1 cellular context compared by ENCODE assay signal in the genomic region with DNA sequence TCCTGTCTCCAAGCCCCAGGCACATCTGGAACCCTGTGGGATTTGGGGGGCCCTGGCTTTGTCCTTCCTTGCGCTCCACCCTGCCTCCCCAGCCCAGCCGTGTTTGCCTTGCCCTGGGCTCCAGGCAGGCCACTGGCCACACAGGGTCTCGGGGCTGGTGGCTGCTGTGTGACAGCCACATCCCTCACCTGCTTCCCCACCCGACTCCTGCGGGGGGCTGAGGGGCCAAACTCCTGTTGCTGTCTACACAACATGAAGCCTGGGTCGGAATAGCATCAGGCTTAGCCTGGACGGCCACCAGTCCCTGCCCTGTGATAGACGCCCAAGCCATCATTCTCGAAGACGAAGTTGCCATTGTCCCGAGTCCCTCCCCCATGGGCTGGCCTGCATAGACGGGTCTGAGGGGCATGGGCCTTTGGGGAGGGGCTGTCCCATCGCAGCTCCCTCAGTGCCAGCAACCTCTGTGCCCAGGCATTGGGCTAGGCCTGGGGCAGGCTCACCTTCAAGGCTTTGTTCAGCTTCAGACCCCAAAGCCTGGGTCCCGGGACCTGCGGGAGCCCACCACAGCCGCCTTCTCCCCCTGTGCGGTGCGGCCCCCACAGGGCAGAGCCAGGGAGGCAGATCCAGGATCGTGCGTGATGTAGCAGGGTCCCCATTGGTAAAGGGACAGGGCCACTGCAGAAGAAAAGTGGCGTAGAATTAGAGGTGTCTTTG.
TF ChIP-seq lines count a peak whose summit lies in the region.

No MANE protein-coding gene starts in this region.

TF ChIP-seq in GM23338, 12 proteins besides CTCF, POLR2A, EP300 and RAD21 (continued from another document):
- TF ChIP-seq, protein P1, sequence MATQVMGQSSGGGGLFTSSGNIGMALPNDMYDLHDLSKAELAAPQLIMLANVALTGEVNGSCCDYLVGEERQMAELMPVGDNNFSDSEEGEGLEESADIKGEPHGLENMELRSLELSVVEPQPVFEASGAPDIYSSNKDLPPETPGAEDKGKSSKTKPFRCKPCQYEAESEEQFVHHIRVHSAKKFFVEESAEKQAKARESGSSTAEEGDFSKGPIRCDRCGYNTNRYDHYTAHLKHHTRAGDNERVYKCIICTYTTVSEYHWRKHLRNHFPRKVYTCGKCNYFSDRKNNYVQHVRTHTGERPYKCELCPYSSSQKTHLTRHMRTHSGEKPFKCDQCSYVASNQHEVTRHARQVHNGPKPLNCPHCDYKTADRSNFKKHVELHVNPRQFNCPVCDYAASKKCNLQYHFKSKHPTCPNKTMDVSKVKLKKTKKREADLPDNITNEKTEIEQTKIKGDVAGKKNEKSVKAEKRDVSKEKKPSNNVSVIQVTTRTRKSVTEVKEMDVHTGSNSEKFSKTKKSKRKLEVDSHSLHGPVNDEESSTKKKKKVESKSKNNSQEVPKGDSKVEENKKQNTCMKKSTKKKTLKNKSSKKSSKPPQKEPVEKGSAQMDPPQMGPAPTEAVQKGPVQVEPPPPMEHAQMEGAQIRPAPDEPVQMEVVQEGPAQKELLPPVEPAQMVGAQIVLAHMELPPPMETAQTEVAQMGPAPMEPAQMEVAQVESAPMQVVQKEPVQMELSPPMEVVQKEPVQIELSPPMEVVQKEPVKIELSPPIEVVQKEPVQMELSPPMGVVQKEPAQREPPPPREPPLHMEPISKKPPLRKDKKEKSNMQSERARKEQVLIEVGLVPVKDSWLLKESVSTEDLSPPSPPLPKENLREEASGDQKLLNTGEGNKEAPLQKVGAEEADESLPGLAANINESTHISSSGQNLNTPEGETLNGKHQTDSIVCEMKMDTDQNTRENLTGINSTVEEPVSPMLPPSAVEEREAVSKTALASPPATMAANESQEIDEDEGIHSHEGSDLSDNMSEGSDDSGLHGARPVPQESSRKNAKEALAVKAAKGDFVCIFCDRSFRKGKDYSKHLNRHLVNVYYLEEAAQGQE (IDR thresholded peaks at IDR 0.05; ENCODE audit: unreplicated experiment), result no peak
- no peak for TF ChIP-seq POLR2AphosphoS5 (IDR thresholded peaks at IDR 0.05; ENCODE audit: low read depth)
- TF ChIP-seq, protein P2, sequence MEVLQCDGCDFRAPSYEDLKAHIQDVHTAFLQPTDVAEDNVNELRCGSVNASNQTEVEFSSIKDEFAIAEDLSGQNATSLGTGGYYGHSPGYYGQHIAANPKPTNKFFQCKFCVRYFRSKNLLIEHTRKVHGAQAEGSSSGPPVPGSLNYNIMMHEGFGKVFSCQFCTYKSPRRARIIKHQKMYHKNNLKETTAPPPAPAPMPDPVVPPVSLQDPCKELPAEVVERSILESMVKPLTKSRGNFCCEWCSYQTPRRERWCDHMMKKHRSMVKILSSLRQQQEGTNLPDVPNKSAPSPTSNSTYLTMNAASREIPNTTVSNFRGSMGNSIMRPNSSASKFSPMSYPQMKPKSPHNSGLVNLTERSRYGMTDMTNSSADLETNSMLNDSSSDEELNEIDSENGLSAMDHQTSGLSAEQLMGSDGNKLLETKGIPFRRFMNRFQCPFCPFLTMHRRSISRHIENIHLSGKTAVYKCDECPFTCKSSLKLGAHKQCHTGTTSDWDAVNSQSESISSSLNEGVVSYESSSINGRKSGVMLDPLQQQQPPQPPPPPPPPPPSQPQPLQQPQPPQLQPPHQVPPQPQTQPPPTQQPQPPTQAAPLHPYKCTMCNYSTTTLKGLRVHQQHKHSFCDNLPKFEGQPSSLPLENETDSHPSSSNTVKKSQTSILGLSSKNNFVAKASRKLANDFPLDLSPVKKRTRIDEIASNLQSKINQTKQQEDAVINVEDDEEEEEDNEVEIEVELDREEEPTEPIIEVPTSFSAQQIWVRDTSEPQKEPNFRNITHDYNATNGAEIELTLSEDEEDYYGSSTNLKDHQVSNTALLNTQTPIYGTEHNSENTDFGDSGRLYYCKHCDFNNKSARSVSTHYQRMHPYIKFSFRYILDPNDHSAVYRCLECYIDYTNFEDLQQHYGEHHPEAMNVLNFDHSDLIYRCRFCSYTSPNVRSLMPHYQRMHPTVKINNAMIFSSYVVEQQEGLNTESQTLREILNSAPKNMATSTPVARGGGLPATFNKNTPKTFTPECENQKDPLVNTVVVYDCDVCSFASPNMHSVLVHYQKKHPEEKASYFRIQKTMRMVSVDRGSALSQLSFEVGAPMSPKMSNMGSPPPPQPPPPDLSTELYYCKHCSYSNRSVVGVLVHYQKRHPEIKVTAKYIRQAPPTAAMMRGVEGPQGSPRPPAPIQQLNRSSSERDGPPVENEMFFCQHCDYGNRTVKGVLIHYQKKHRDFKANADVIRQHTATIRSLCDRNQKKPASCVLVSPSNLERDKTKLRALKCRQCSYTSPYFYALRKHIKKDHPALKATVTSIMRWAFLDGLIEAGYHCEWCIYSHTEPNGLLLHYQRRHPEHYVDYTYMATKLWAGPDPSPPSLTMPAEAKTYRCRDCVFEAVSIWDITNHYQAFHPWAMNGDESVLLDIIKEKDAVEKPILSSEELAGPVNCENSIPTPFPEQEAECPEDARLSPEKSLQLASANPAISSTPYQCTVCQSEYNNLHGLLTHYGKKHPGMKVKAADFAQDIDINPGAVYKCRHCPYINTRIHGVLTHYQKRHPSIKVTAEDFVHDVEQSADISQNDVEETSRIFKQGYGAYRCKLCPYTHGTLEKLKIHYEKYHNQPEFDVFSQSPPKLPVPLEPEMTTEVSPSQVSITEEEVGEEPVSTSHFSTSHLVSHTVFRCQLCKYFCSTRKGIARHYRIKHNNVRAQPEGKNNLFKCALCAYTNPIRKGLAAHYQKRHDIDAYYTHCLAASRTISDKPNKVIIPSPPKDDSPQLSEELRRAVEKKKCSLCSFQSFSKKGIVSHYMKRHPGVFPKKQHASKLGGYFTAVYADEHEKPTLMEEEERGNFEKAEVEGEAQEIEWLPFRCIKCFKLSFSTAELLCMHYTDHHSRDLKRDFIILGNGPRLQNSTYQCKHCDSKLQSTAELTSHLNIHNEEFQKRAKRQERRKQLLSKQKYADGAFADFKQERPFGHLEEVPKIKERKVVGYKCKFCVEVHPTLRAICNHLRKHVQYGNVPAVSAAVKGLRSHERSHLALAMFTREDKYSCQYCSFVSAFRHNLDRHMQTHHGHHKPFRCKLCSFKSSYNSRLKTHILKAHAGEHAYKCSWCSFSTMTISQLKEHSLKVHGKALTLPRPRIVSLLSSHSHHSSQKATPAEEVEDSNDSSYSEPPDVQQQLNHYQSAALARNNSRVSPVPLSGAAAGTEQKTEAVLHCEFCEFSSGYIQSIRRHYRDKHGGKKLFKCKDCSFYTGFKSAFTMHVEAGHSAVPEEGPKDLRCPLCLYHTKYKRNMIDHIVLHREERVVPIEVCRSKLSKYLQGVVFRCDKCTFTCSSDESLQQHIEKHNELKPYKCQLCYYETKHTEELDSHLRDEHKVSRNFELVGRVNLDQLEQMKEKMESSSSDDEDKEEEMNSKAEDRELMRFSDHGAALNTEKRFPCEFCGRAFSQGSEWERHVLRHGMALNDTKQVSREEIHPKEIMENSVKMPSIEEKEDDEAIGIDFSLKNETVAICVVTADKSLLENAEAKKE (CRISPR knock-in tag; IDR thresholded peaks at IDR 0.05), result no peak
- TF ChIP-seq EZH2 (IDR thresholded peaks at IDR 0.05; ENCODE audit: low read depth, unreplicated experiment), result no peak
- no peak for TF ChIP-seq STAT1 (IDR thresholded peaks at IDR 0.05; ENCODE audit: unreplicated experiment)
- TF ChIP-seq EZH2phosphoT487 (IDR thresholded peaks at IDR 0.05; ENCODE audit: unreplicated experiment), result no peak
- TF ChIP-seq CREB1 (CRISPR knock-in tag; IDR thresholded peaks at IDR 0.05; ENCODE audit: low read depth), result no peak
